ENCODE assay signal across 10 cellular contexts in the genomic region with DNA sequence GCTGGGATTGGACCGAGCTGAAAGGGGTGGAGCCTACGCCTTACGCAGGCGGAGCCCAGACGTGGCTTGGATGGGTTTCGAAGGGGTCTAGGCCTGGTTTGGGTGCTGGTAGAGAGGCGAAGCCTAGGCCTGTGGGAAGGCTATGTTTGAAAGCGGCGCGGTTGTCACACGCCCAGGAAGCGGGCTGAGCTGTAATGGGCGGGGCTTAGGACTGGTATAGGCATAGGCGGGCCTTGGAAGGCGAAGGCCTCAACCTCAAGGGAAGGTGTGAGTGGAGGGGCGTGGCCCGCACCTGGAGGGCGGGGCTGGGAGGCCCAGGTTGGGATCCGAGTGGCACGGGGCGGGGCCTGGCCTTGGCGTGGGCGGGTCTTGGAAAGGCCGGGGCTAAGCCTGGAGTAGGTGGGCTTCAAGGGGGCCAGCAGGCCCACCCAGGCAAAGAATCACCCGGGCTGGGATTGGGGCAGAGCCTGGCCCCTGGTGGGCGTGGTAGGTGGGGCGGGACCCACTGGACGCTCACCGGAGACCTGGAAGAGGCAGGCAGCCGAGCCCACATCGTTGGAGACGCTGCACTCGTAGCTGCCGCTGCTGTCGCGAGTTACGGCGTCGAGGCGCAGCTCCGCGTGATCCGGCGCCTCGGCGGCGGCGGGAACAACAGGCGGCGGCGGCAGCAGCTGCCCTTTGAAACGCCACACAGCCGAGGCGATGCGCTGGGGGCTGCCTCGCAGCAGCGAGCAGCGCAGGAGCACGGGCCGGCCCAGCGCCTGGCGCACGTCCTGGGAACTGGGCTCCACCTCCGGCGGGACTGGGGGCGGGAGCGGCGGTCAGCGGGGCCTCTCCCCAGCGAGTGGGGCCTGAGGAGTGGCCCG. TPM values are rescaled to one million over a fixed set of nuclear protein-coding genes. Genes with fewer than 3 reads are reported as not detected.
DNase-seq lines count a peak whose midpoint lies in the region; ATAC-seq and TF ChIP-seq lines count a peak whose summit lies in the region.
"Had no signal": no experiment of that assay in that cellular context is flagged by ENCODE, and none has a peak within 500 bp of the region (broad histone marks: within the 10 kb centered on the region; RNA-seq: fewer than 3 reads in every experiment).

No MANE protein-coding gene starts in this region.

- TF ChIP-seq POLR2A in heart left ventricle (IDR thresholded peaks at IDR 0.05) = no peak
- TF ChIP-seq POLR2A in vagina (IDR thresholded peaks at IDR 0.05) = no peak

- H3K27ac ChIP-seq in heart left ventricle (no peak overlapping the region), brain microvascular endothelial cell (no peak overlapping the region), vagina (no peak overlapping the region)

- peaks cover 0 to 21% (median 13%) of the 10 kb centered on the region in 9 donors for H3K27me3 ChIP-seq in heart left ventricle
- peaks cover 6% of the 10 kb centered on the region for H3K27me3 ChIP-seq in brain microvascular endothelial cell (replicated peaks)
- H3K27me3 ChIP-seq in vagina = no peaks in the 10 kb centered on the region

- H3K4me1 ChIP-seq in heart left ventricle (peaks cover 0 to 46% (median 11%) of the 10 kb centered on the region in 12 donors), vagina (peaks cover 5% of the 10 kb centered on the region)
- H3K4me1 ChIP-seq: Caco-2 had no signal

- in situ Hi-C loops in brain microvascular endothelial cell (cut with HindIII; ENCODE audit: low pct_ligation_motif_present, low sequenced_read_pairs) = no loop called here

- intact Hi-C loops in heart left ventricle (cut with DNase I) = no loop called here
- intact Hi-C loops in cardiac septum (cut with DNase I) = no loop called here
- intact Hi-C loops in vagina (cut with DNase I) = no loop called here

- ATAC-seq in heart left ventricle (peak in 3 of 4 donors; percentile 27 to 53 (median 42)), GM18861 (IDR thresholded peaks at IDR 0.05; ENCODE audit: unreplicated experiment) (no peak)

- H3K36me3 ChIP-seq in heart left ventricle = no peaks in the 10 kb centered on the region
- no peaks in the 10 kb centered on the region for H3K36me3 ChIP-seq in brain microvascular endothelial cell (replicated peaks)
- H3K36me3 ChIP-seq in vagina = no peaks in the 10 kb centered on the region

- peak overlapping the region in 9 of 12 donors; percentile 8 to 30 (median 18) for H3K4me3 ChIP-seq in heart left ventricle
- H3K4me3 ChIP-seq in brain microvascular endothelial cell (ENCODE audit: low read depth, low read length) = peak overlapping the region; percentile 5
- peak overlapping the region; percentile 10 to 27 for H3K4me3 ChIP-seq in vagina

- TF ChIP-seq CTCF in heart left ventricle (IDR thresholded peaks at IDR 0.05) (no peak), brain microvascular endothelial cell (IDR thresholded peaks at IDR 0.05; ENCODE audit: low read depth, low read length, missing control alignments) (no peak), vagina (IDR thresholded peaks at IDR 0.05) (no peak)

- DNase-seq in heart left ventricle = no peak
- no peak for DNase-seq in cardiac septum (ENCODE audit: low spot score)
- no peak for DNase-seq in brain microvascular endothelial cell
- DNase-seq in lung microvascular endothelial cell (ENCODE audit: low read depth in 2 of 2) = peak; percentile 19 to 23
- DNase-seq in vagina (ENCODE audit: extremely low spot score in 2 of 2) = no peak
- no peak for DNase-seq in AML-193 (lab: John Stamatoyannopoulos, UW)
- no peak for DNase-seq in SW 1271 (lab: John Stamatoyannopoulos, UW)
- DNase-seq: NCI-H1417 treated with DMSO at 0.1 percent for 48 hours had no signal

- WGBS in heart left ventricle, 4 donors = 10 to 40% (median 17%) methylated on average over 38 to 71 of the region's 71 CpGs

- peaks cover 0 to 2% (median 0%) of the 10 kb centered on the region in 12 donors for H3K9me3 ChIP-seq in heart left ventricle
- H3K9me3 ChIP-seq in vagina = no peaks in the 10 kb centered on the region
- H3K9me3 ChIP-seq: Caco-2 had no signal

RNA-seq across cellular contexts. Expression of gene MDGA1, which starts 49.0 kb away (rescaled TPM):
- 1 to 10 TPM; 1.1 to 4.9 (median 2.0) TPM for total RNA-seq in heart left ventricle
- 1 to 10 TPM in 1 of 2 donors, under 1 TPM in 1; 0.29 to 1.8 TPM for polyA plus RNA-seq in heart left ventricle
- total RNA-seq in cardiac septum = 6.2 TPM
- 0.20 and 0.22 TPM in 2 replicates for total RNA-seq in lung microvascular endothelial cell
- 6.6 TPM for total RNA-seq in vagina

Comparison
In these comparisons a context has a peak if more than half of its experiments do, and no peak if none do; other contexts are left out.
1. DNase-seq: peak in lung microvascular endothelial cell (2 of 2); none in heart left ventricle (0 of 5), cardiac septum (single experiment), brain microvascular endothelial cell (single experiment), vagina (0 of 2), AML-193 (0 of 2) and SW 1271 (0 of 2).
2. Peak in every context shown above with its lines, with median percentiles within 50 percentile points of each other: H3K4me3 ChIP-seq.